ENCODE assay signal across 1 cellular context in the genomic region with DNA sequence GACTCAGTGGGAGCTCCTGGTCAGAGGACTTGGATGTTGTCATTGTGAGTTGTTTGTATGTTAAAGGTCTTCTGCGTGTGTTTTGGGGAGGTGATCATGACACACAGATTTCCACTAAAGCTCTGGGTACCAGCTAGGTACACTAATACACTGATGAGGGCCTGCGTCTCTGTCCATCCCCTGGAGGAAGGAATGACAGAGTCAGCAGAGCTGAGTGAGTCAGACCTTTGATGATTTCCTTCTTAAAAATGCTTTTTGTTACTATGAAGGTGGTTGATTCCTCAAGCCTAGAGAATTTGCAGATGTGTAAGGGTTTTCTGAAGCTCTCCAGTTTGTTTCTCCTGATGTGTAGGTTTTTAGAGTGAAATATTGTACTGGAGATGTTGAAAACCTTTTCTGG.
TF ChIP-seq lines count a peak whose summit lies in the region.

No MANE protein-coding gene starts in this region.

TF ChIP-seq in WTC11, 78 proteins besides CTCF, POLR2A, EP300 and RAD21 (continued from another document):
- TF ChIP-seq, protein P1, sequence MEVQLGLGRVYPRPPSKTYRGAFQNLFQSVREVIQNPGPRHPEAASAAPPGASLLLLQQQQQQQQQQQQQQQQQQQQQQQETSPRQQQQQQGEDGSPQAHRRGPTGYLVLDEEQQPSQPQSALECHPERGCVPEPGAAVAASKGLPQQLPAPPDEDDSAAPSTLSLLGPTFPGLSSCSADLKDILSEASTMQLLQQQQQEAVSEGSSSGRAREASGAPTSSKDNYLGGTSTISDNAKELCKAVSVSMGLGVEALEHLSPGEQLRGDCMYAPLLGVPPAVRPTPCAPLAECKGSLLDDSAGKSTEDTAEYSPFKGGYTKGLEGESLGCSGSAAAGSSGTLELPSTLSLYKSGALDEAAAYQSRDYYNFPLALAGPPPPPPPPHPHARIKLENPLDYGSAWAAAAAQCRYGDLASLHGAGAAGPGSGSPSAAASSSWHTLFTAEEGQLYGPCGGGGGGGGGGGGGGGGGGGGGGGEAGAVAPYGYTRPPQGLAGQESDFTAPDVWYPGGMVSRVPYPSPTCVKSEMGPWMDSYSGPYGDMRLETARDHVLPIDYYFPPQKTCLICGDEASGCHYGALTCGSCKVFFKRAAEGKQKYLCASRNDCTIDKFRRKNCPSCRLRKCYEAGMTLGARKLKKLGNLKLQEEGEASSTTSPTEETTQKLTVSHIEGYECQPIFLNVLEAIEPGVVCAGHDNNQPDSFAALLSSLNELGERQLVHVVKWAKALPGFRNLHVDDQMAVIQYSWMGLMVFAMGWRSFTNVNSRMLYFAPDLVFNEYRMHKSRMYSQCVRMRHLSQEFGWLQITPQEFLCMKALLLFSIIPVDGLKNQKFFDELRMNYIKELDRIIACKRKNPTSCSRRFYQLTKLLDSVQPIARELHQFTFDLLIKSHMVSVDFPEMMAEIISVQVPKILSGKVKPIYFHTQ (CRISPR knock-in tag; IDR thresholded peaks at IDR 0.05) = no peak
- TF ChIP-seq TP53 (CRISPR knock-in tag; IDR thresholded peaks at IDR 0.05) = no peak
- TF ChIP-seq, protein P2, sequence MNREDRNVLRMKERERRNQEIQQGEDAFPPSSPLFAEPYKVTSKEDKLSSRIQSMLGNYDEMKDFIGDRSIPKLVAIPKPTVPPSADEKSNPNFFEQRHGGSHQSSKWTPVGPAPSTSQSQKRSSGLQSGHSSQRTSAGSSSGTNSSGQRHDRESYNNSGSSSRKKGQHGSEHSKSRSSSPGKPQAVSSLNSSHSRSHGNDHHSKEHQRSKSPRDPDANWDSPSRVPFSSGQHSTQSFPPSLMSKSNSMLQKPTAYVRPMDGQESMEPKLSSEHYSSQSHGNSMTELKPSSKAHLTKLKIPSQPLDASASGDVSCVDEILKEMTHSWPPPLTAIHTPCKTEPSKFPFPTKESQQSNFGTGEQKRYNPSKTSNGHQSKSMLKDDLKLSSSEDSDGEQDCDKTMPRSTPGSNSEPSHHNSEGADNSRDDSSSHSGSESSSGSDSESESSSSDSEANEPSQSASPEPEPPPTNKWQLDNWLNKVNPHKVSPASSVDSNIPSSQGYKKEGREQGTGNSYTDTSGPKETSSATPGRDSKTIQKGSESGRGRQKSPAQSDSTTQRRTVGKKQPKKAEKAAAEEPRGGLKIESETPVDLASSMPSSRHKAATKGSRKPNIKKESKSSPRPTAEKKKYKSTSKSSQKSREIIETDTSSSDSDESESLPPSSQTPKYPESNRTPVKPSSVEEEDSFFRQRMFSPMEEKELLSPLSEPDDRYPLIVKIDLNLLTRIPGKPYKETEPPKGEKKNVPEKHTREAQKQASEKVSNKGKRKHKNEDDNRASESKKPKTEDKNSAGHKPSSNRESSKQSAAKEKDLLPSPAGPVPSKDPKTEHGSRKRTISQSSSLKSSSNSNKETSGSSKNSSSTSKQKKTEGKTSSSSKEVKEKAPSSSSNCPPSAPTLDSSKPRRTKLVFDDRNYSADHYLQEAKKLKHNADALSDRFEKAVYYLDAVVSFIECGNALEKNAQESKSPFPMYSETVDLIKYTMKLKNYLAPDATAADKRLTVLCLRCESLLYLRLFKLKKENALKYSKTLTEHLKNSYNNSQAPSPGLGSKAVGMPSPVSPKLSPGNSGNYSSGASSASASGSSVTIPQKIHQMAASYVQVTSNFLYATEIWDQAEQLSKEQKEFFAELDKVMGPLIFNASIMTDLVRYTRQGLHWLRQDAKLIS (CRISPR knock-in tag; IDR thresholded peaks at IDR 0.05; ENCODE audit: borderline replicate concordance) = no peak
- TF ChIP-seq NFE2L1 (CRISPR knock-in tag; IDR thresholded peaks at IDR 0.05) = no peak
- TF ChIP-seq TEAD4 (CRISPR knock-in tag; IDR thresholded peaks at IDR 0.05) = no peak
- TF ChIP-seq ZMAT4 (CRISPR knock-in tag; IDR thresholded peaks at IDR 0.05) = no peak
- TF ChIP-seq ZNF423 (CRISPR knock-in tag; IDR thresholded peaks at IDR 0.05) = no peak
- TF ChIP-seq SMAD4 (CRISPR knock-in tag; IDR thresholded peaks at IDR 0.05) = no peak
- no peak for TF ChIP-seq MYBL2 (CRISPR knock-in tag; IDR thresholded peaks at IDR 0.05)
- no peak for TF ChIP-seq JUN (CRISPR knock-in tag; IDR thresholded peaks at IDR 0.05)
- TF ChIP-seq, protein P3, sequence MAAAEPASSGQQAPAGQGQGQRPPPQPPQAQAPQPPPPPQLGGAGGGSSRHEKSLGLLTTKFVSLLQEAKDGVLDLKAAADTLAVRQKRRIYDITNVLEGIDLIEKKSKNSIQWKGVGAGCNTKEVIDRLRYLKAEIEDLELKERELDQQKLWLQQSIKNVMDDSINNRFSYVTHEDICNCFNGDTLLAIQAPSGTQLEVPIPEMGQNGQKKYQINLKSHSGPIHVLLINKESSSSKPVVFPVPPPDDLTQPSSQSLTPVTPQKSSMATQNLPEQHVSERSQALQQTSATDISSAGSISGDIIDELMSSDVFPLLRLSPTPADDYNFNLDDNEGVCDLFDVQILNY (CRISPR knock-in tag; IDR thresholded peaks at IDR 0.05) = no peak
- TF ChIP-seq, protein P4, sequence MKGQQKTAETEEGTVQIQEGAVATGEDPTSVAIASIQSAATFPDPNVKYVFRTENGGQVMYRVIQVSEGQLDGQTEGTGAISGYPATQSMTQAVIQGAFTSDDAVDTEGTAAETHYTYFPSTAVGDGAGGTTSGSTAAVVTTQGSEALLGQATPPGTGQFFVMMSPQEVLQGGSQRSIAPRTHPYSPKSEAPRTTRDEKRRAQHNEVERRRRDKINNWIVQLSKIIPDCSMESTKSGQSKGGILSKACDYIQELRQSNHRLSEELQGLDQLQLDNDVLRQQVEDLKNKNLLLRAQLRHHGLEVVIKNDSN (CRISPR knock-in tag; IDR thresholded peaks at IDR 0.05) = no peak
- no peak for TF ChIP-seq RORB (CRISPR knock-in tag; IDR thresholded peaks at IDR 0.05)
